ENCODE assay signal across 26 cellular contexts in the genomic region with DNA sequence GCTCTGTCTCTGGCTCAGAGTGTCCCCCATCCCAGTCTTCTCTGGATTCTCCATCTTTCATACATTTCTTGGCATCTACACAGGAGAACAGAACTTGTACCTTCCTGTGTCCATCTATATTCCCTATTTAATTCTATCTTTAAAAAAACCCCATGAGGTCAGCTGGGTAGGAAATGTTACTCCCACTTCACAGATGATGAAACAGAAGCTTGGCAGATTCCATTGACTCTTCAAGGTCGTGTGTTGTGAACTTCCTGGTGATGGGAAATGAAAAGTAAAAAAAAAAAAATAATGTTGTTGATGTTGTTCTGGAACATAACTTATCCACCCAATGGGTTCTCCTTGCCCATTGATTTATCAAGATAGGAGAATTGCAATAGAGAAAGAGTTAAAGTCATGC. TPM values are rescaled to one million over a fixed set of nuclear protein-coding genes. Genes with fewer than 3 reads are reported as not detected.
DNase-seq lines count a peak whose midpoint lies in the region; ATAC-seq and TF ChIP-seq lines count a peak whose summit lies in the region.
"Had no signal": no experiment of that assay in that cellular context is flagged by ENCODE, and none has a peak within 500 bp of the region (broad histone marks: within the 10 kb centered on the region; RNA-seq: fewer than 3 reads in every experiment).

No MANE protein-coding gene starts in this region.

- H3K36me3 ChIP-seq in Karpas-422 (ENCODE audit: insufficient read depth, low read length) (no peaks in the 10 kb centered on the region), uterus (no peaks in the 10 kb centered on the region)

- peaks cover 26% of the 10 kb centered on the region for H3K4me1 Mint-ChIP-seq in mesothelial cell of epicardium

- TF ChIP-seq POLR2A in uterus (IDR thresholded peaks at IDR 0.05), result no peak

- 27% methylated on average over 1 of the region's 1 CpG for WGBS in right cardiac atrium

- H2AFZ ChIP-seq in Karpas-422 (ENCODE audit: low read length), result no peak overlapping the region

- H3K4me3 ChIP-seq in right cardiac atrium (ENCODE audit: low read length) (no peak overlapping the region), Karpas-422 (ENCODE audit: low read length) (no peak overlapping the region), uterus (no peak overlapping the region)

- no peaks in the 10 kb centered on the region for H3K27me3 Mint-ChIP-seq in mesothelial cell of epicardium (ENCODE audit: low read depth)
- H3K27me3 Mint-ChIP-seq: CD4-positive, alpha-beta memory T cell had no signal

- H3K27ac ChIP-seq in right cardiac atrium (ENCODE audit: low read length), result no peak overlapping the region
- 0 out of 2 replicates have a peak overlapping the region, but pooled peaks have one; percentile 15 for H3K27ac ChIP-seq in VCaP
- H3K27ac ChIP-seq in Karpas-422 (ENCODE audit: low read length), result no peak overlapping the region
- no peak overlapping the region for H3K27ac ChIP-seq in uterus

- H4K20me1 ChIP-seq in Karpas-422 (ENCODE audit: insufficient read depth, low read depth, low read length), result no peaks in the 10 kb centered on the region

- intact Hi-C loops in left ventricle myocardium superior (cut with micrococcal nuclease) (no loop called here), right cardiac atrium (cut with DNase I) (no loop called here), uterus (cut with DNase I; ENCODE audit: low total_unique reads) (no loop called here)

- H3K9me2 ChIP-seq in Karpas-422 (replicated peaks; ENCODE audit: insufficient read depth, low read length), result no peaks in the 10 kb centered on the region

- H3K27me3 ChIP-seq in right cardiac atrium (ENCODE audit: control insufficient read depth, insufficient read depth) (no peaks in the 10 kb centered on the region), Karpas-422 (ENCODE audit: low read length) (no peaks in the 10 kb centered on the region), uterus (no peaks in the 10 kb centered on the region)

- no peak overlapping the region for H3K4me3 Mint-ChIP-seq in mesothelial cell of epicardium

- H3K4me1 ChIP-seq in right cardiac atrium (ENCODE audit: control insufficient read depth, insufficient read depth, low read length), result no peaks in the 10 kb centered on the region
- no peaks in the 10 kb centered on the region for H3K4me1 ChIP-seq in Karpas-422 (ENCODE audit: low read length)
- H3K4me1 ChIP-seq in uterus, result no peaks in the 10 kb centered on the region

- no peak overlapping the region for H3K9ac ChIP-seq in Karpas-422 (ENCODE audit: low read length)

- H3K9me3 ChIP-seq in right cardiac atrium (ENCODE audit: control insufficient read depth, low read length) (no peaks in the 10 kb centered on the region), Karpas-422 (ENCODE audit: low read length) (no peaks in the 10 kb centered on the region), uterus (no peaks in the 10 kb centered on the region)

- no peaks in the 10 kb centered on the region for H3K36me3 Mint-ChIP-seq in mesothelial cell of epicardium

- peak overlapping the region; percentile 7 for H3K27ac Mint-ChIP-seq in mesothelial cell of epicardium

- DNase-seq in left ventricle myocardium superior, result no peak
- DNase-seq in right cardiac atrium, result no peak
- DNase-seq in mesothelial cell of epicardium (ENCODE audit: low spot score in 2 of 2, unreplicated experiment in 2 of 2), result no peak
- DNase-seq in Karpas-422, result no peak
- no peak for DNase-seq in uterus
- DNase-seq in ureter (ENCODE audit: low spot score), result no peak
- DNase-seq: C1 segment of cervical spinal cord; CD4-positive, alpha-beta memory T cell; COR-L47; DMS 273 treated with DMSO at 0.1 percent for 48 hours; DMS79; HCEC 1CT; IMR-90; KG1; NCI-H1048; NCI-H1417 treated with DMSO at 0.1 percent for 48 hours; NCI-H1694 treated with DMSO at 0.1 percent for 48 hours; NCI-H2081; NCI-H2227 treated with DMSO at 0.1 percent for 48 hours; NCI-H510A; NCI-H69 had no signal

- TF ChIP-seq CTCF in VCaP (conservative IDR thresholded peaks at IDR 0.05), result no peak
- no peak for TF ChIP-seq CTCF in mesothelial cell of epicardium (IDR thresholded peaks at IDR 0.05; ENCODE audit: unreplicated experiment)
- no peak for TF ChIP-seq CTCF in uterus (IDR thresholded peaks at IDR 0.05)

- H3K4me2 ChIP-seq in Karpas-422 (ENCODE audit: low read depth, low read length, poor library complexity, severe bottlenecking), result no peak overlapping the region

- peak; percentile 50 for ATAC-seq in left ventricle myocardium superior
- no peak for ATAC-seq in right cardiac atrium
- ATAC-seq: Panc1, SK-N-SH treated with all-trans-retinoic acid at 6 μM for 48 hours had no signal

- H3K79me2 ChIP-seq in Karpas-422 (ENCODE audit: low read length), result no peaks in the 10 kb centered on the region

- H3K9me3 Mint-ChIP-seq in mesothelial cell of epicardium, result no peaks in the 10 kb centered on the region
- H3K9me3 Mint-ChIP-seq: CD4-positive, alpha-beta memory T cell had no signal

RNA-seq across cellular contexts. Expression of a gene that starts 8.9 kb away (rescaled TPM):
- 4.7 TPM for total RNA-seq in left ventricle myocardium superior
- total RNA-seq in right cardiac atrium, result 10 to 100 TPM in 3 of 4 donors, 1 to 10 TPM in 1; 1.2 to 20.7 (median 14.7) TPM
- polyA plus RNA-seq in right cardiac atrium, result 6.2 TPM
- not detected in 3 replicates for total RNA-seq in mesothelial cell of epicardium
- total RNA-seq in Karpas-422 (2014; rRNA removed; shearing (Covaris generic); ENCODE audit: low replicate concordance), result not detected in 2 replicates
- total RNA-seq in uterus, result under 1 TPM in 2 of 4 donors, not detected in 2; 0.69 to 0.77 TPM
- 4.6 TPM for total RNA-seq in ureter
- total RNA-seq: A673, H1 had no signal
- polyA plus RNA-seq: H1 had no signal

RNA-seq across cellular contexts. Expression of a gene that starts 35.9 kb away (rescaled TPM):
- total RNA-seq in left ventricle myocardium superior (1.3 TPM), right cardiac atrium (1 to 10 TPM; 2.1 to 4.5 (median 4.1) TPM), mesothelial cell of epicardium (4.1 to 4.8 TPM (median 4.7 TPM) in 3 replicates), uterus (10 to 100 TPM in 1 of 4 donors, 1 to 10 TPM in 3; 2.3 to 25.9 (median 8.0) TPM), ureter (134 TPM)
- 2.1 TPM for polyA plus RNA-seq in right cardiac atrium
- total RNA-seq in Karpas-422 (2014; rRNA removed; shearing (Covaris generic); ENCODE audit: low replicate concordance), result 80.2 and 90.9 TPM in 2 replicates
- total RNA-seq: A673 had no signal

RNA-seq across cellular contexts. Expression of a gene that starts 54.3 kb away (rescaled TPM):
- total RNA-seq in left ventricle myocardium superior (not detected), right cardiac atrium (not detected), mesothelial cell of epicardium (not detected in 3 replicates), uterus (under 1 TPM in 1 of 4 donors, not detected in 3; 0.14 TPM), ureter (not detected)
- 0.09 TPM for polyA plus RNA-seq in right cardiac atrium
- total RNA-seq in Karpas-422 (2014; rRNA removed; shearing (Covaris generic); ENCODE audit: low replicate concordance), result not detected in 2 replicates
- total RNA-seq: A673; CD4-positive, alpha-beta memory T cell; H1; IMR-90 had no signal
- polyA plus RNA-seq: CD4-positive, alpha-beta memory T cell; H1; IMR-90 had no signal
